ENCODE assay signal across 8 cellular contexts in the genomic region with DNA sequence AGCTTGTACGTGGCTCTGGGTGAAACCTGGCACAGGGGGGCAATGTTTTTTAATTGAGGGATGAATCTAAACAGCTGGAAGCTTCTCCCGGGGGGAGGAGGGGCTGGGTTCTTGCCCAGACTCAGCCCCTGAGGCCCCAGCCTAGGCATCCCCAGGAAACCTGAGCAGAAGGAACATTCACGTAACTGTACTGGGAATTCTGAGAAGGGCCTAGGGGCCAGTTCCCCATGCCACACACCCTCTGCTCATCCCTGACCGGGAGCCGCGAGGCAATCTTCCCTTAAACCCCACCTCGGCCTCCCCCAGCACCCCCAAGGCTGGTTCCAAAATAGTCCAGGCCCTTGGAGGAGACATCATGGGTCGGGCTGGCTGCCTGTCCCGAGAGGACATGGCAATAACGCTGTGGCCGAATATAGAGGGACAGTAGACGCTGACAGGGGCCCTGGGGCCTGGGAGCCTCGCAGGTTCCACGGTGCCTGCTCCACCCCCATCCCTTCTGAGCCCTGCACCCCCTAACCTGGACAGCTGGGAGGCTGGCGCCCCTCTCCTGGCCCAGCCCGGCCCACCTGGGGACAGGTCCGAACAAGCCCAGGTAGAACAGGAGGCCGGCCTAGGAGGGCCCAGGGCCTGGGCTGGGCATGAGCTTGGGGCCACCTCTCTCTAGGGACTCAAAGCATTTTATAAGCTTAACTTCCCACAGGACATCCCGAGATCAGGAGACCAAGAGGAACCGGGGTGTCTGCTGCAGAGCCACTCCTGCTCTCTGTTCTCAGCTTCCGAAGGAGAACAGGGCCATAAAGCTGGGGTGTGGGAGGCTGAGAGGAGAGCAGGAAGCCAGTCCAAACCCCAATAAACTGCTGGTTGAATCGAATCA.
A peak's percentile ranks its signal among the peaks of the same experiment; 100 is the strongest.
DNase-seq lines count a peak whose midpoint lies in the region; ATAC-seq and TF ChIP-seq lines count a peak whose summit lies in the region.

No MANE protein-coding gene starts in this region.

- peaks cover 38% of the 10 kb centered on the region for H3K4me1 Mint-ChIP-seq in glutamatergic neuron (ENCODE audit: low read depth, unreplicated experiment)
- H3K4me1 Mint-ChIP-seq in effector memory CD8-positive, alpha-beta T cell (ENCODE audit: low read depth in 2 of 2), result peaks cover 13 to 26% of the 10 kb centered on the region in 2 donors

- peak overlapping the region; percentile 94 for H3K27ac ChIP-seq in RWPE1

- H3K4me3 Mint-ChIP-seq in glutamatergic neuron (ENCODE audit: unreplicated experiment), result peak overlapping the region; percentile 61
- H3K4me3 Mint-ChIP-seq in effector memory CD8-positive, alpha-beta T cell, result no peak overlapping the region

- TF ChIP-seq CTCF in RWPE1 (conservative IDR thresholded peaks at IDR 0.05; ENCODE audit: low read depth) (no peak), glutamatergic neuron (IDR thresholded peaks at IDR 0.05; ENCODE audit: partially characterized antibody, unreplicated experiment) (no peak)

- POLR2A ChIA-PET in RWPE1 (lab: Yijun Ruan, JAX; ENCODE audit: low non-redundant PET), result interaction anchor here (0.5 to 1.1 kb wide), 3 partner anchors 18 to 83 kb away, joined by 3 to 12 read pairs (median 4); a partner anchor contains a TSS

- H3K27me3 Mint-ChIP-seq in glutamatergic neuron (ENCODE audit: unreplicated experiment), result peaks cover 21% of the 10 kb centered on the region
- peaks cover 0 to 9% of the 10 kb centered on the region in 2 donors for H3K27me3 Mint-ChIP-seq in effector memory CD8-positive, alpha-beta T cell

- ATAC-seq in HG03460 (IDR thresholded peaks at IDR 0.05; ENCODE audit: unreplicated experiment) (no peak), GM19455 (IDR thresholded peaks at IDR 0.05; ENCODE audit: unreplicated experiment) (no peak)
- ATAC-seq in effector memory CD8-positive, alpha-beta T cell (replicated peaks), result no peak

- H3K27ac Mint-ChIP-seq in glutamatergic neuron (ENCODE audit: unreplicated experiment), result peak overlapping the region; percentile 82
- peak overlapping the region in 1 of 2 donors; percentile 41 for H3K27ac Mint-ChIP-seq in effector memory CD8-positive, alpha-beta T cell

- H3K9me3 Mint-ChIP-seq in glutamatergic neuron (ENCODE audit: unreplicated experiment), result peaks cover 24% of the 10 kb centered on the region
- H3K9me3 Mint-ChIP-seq in effector memory CD8-positive, alpha-beta T cell, result no peaks in the 10 kb centered on the region

- DNase-seq in CD1c-positive myeloid dendritic cell (ENCODE audit: extremely low spot score), result peak; percentile 77
- no peak for DNase-seq in RWPE1 (ENCODE audit: low spot score)
- no peak for DNase-seq in glutamatergic neuron
- peak; percentile 76 for DNase-seq in posterior vena cava (ENCODE audit: low spot score)
- DNase-seq in foreskin melanocyte, result no peak
- DNase-seq in effector memory CD8-positive, alpha-beta T cell, result no peak

- CTCF ChIA-PET in RWPE1 (lab: Yijun Ruan, JAX), result interaction anchor here (0.5 to 8.5 kb wide), 8 partner anchors 75 to 167 kb away, joined by 3 to 54 read pairs (median 6); a partner anchor contains a TSS

- intact Hi-C loops in posterior vena cava (cut with DNase I), result loop anchor here (1.0 to 5.0 kb wide), 3 partner anchors 83 to 97 kb away; a partner anchor contains a TSS

- H3K36me3 Mint-ChIP-seq in glutamatergic neuron (ENCODE audit: unreplicated experiment), result no peaks in the 10 kb centered on the region
- peaks cover 4% of the 10 kb centered on the region for H3K36me3 Mint-ChIP-seq in effector memory CD8-positive, alpha-beta T cell (ENCODE audit: insufficient read depth)

Comparison
In these comparisons a context has a peak if more than half of its experiments do, and no peak if none do; other contexts are left out.
1. DNase-seq: peak in CD1c-positive myeloid dendritic cell (single experiment) and posterior vena cava (single experiment); none in RWPE1 (single experiment), glutamatergic neuron (single experiment), foreskin melanocyte (single experiment) and effector memory CD8-positive, alpha-beta T cell (0 of 3).